35 cellular contexts compared by ENCODE assay signal in genomic region chr1:17375651-17376050, GRCh38. TPM values are rescaled to one million over a fixed set of nuclear protein-coding genes. Genes with fewer than 3 reads are reported as not detected.
"Had no signal": no experiment of that assay in that cellular context is flagged by ENCODE, and none has a peak within 500 bp of the region (broad histone marks: within the 10 kb centered on the region; RNA-seq: fewer than 3 reads in every experiment).

No MANE protein-coding gene starts in this region.

- H3K36me3 ChIP-seq: adrenal gland, brain microvascular endothelial cell, breast epithelium had no signal

- H3K27me3 ChIP-seq: adrenal gland, body of pancreas, breast epithelium had no signal

- H3K27ac ChIP-seq: adrenal gland, body of pancreas, brain microvascular endothelial cell, breast epithelium, VCaP had no signal

- DNase-seq: activated B cell treated with CpG ODN at 0.5 μM for 24 hours; activated CD4-positive, alpha-beta memory T cell treated with anti-CD3 and anti-CD28 coated beads for 36 hours; activated CD4-positive, alpha-beta T cell treated with anti-CD3 and anti-CD28 coated beads for 4 hours; activated CD4-positive, alpha-beta T cell treated with anti-CD3 and anti-CD28 coated beads, Interleukin-2, amount 10 ng/mL, durations not matched to agents 24 days and 14 days; activated CD4-positive, alpha-beta T cell treated with anti-CD3 and anti-CD28 coated beads, Interleukin-2, amount 50 U/mL, for 1 hour; activated CD4-positive, alpha-beta T cell treated with anti-CD3 and anti-CD28 coated beads, Interleukin-2, amount 50 U/mL, for 4 hours; activated CD4-positive, CD25-positive, alpha-beta regulatory T cell treated with anti-CD3 and anti-CD28 coated beads, Interleukin-2, amount 50 U/mL, for 72 hours; activated CD8-positive, alpha-beta memory T cell treated with anti-CD3 and anti-CD28 coated beads, Interleukin-2, amount 50 U/mL, for 4 hours; activated CD8-positive, alpha-beta T cell treated with anti-CD3 and anti-CD28 coated beads for 36 hours; activated effector memory CD4-positive, alpha-beta T cell treated with anti-CD3 and anti-CD28 coated beads, Interleukin-2, amount 50 U/mL, for 16 hours; activated gamma-delta T cell treated with Interleukin-2 at 50 U/mL for 16 hours; activated naive CD4-positive, alpha-beta T cell; activated naive CD4-positive, alpha-beta T cell treated with anti-CD3 and anti-CD28 coated beads for 36 hours; activated naive CD4-positive, alpha-beta T cell treated with anti-CD3 and anti-CD28 coated beads, Interleukin-2, amount 50 U/mL, for 16 hours; activated naive CD8-positive, alpha-beta T cell treated with anti-CD3 and anti-CD28 coated beads for 36 hours; activated T-cell treated with anti-CD3 and anti-CD28 coated beads for 4 hours; activated T-cell treated with anti-CD3 and anti-CD28 coated beads, Interleukin-2, amount 50 U/mL, for 1 hour; activated T-cell treated with anti-CD3 and anti-CD28 coated beads, Interleukin-2, amount 50 U/mL, for 4 hours; activated T-cell treated with anti-CD3 and anti-CD28 coated beads, Interleukin-2, amount 50 U/mL, for 72 hours; adrenal gland; amniotic stem cell; aorta; body of pancreas; brain microvascular endothelial cell; cerebellar nuclear complex; T-helper 1 cell; T-helper 2 cell; T-helper 9 cell had no signal

- H3K9me3 ChIP-seq: adrenal gland, body of pancreas, breast epithelium had no signal

- H3K4me1 ChIP-seq: adrenal gland, body of pancreas, breast epithelium had no signal

- H3K4me3 ChIP-seq: adrenal gland, body of pancreas, breast epithelium had no signal

RNA-seq across cellular contexts. Expression of gene PADI6, which starts 3.7 kb away (rescaled TPM):
- total RNA-seq: activated B cell treated with CpG ODN at 0.5 μM for 24 hours; activated CD4-positive, alpha-beta memory T cell treated with anti-CD3 and anti-CD28 coated beads for 36 hours; activated CD4-positive, alpha-beta T cell treated with anti-CD3 and anti-CD28 coated beads, Interleukin-2, amount 10 ng/mL, durations not matched to agents 24 days and 14 days; activated CD8-positive, alpha-beta memory T cell treated with anti-CD3 and anti-CD28 coated beads for 36 hours; activated CD8-positive, alpha-beta T cell treated with anti-CD3 and anti-CD28 coated beads for 36 hours; activated naive CD4-positive, alpha-beta T cell treated with anti-CD3 and anti-CD28 coated beads for 36 hours; activated naive CD4-positive, alpha-beta T cell treated with anti-CD3 and anti-CD28 coated beads, Interleukin-2, amount 50 U/mL, for 72 hours; activated naive CD8-positive, alpha-beta T cell treated with anti-CD3 and anti-CD28 coated beads for 36 hours; activated T-cell treated with anti-CD3 and anti-CD28 coated beads, Interleukin-2, amount 50 U/mL, for 4 hours; activated T-cell treated with anti-CD3 and anti-CD28 coated beads, Interleukin-2, amount 50 U/mL, for 72 hours; activated T-helper 1 cell treated with anti-CD3 and anti-CD28 coated beads, Interleukin-12 subunit alpha, Interleukin-12 subunit beta, Interleukin-2, Interleukin-4 antibody, amounts not matched to agents 30 ng/mL and 10 ng/mL and 1 ng/mL, durations not matched to agents 14 hours and 24 hours and 36 hours; activated T-helper 17 cell treated with anti-CD3 and anti-CD28 coated beads, Interleukin-2, amount 50 U/mL, for 72 hours; adrenal gland; aorta; astrocyte; body of pancreas; breast epithelium had no signal
